In genomic region chr11:97968071-97968470, GRCh38 we compare ENCODE assay signal across 20 cellular contexts.
DNase-seq lines count a peak whose midpoint lies in the region; FAIRE-seq and TF ChIP-seq lines count a peak whose summit lies in the region.
"Had no signal": no experiment of that assay in that cellular context is flagged by ENCODE, and none has a peak within 500 bp of the region (broad histone marks: within the 10 kb centered on the region; RNA-seq: fewer than 3 reads in every experiment).

No MANE protein-coding gene starts in this region.

- peak overlapping the region; percentile 20 for H3K4me2 ChIP-seq in keratinocyte (ENCODE audit: control insufficient read depth, extremely low read depth, insufficient read depth, low read depth, low read length)
- H3K4me2 ChIP-seq: A549, GM23338 had no signal

- H3K4me3 Mint-ChIP-seq in HFFc6: no peak overlapping the region
- H3K4me3 Mint-ChIP-seq in activated T-helper 2 cell treated with anti-CD3 and anti-CD28 coated beads, Interferon-gamma antibody, Interleukin-2, Interleukin-4, amounts not matched to agents 10 μg/mL and 5 μg/mL and 100 μg/mL, durations not matched to agents 14 hours and 24 hours and 36 hours (ENCODE audit: low read depth): no peak overlapping the region
- H3K4me3 Mint-ChIP-seq: CD4-positive, alpha-beta memory T cell; GM23338; H9 had no signal

- no peaks in the 10 kb centered on the region for H4K20me1 ChIP-seq in keratinocyte (ENCODE audit: control insufficient read depth, extremely low read depth, insufficient read depth, low read length)

- H3K27me3 Mint-ChIP-seq in HFFc6 (ENCODE audit: insufficient read depth): no peaks in the 10 kb centered on the region
- no peaks in the 10 kb centered on the region for H3K27me3 Mint-ChIP-seq in activated T-helper 2 cell treated with anti-CD3 and anti-CD28 coated beads, Interferon-gamma antibody, Interleukin-2, Interleukin-4, amounts not matched to agents 10 μg/mL and 5 μg/mL and 100 μg/mL, durations not matched to agents 14 hours and 24 hours and 36 hours (ENCODE audit: low read depth)
- H3K27me3 Mint-ChIP-seq: CD4-positive, alpha-beta memory T cell had no signal

- H3K36me3 ChIP-seq in bronchial epithelial cell (ENCODE audit: control insufficient read depth, insufficient read depth, low read length) (no peaks in the 10 kb centered on the region), keratinocyte (ENCODE audit: control insufficient read depth in 2 of 2, extremely low read depth in 1 of 2, insufficient read depth in 2 of 2, low read length in 2 of 2) (no peaks in the 10 kb centered on the region)

- DNase-seq in D341Med (ENCODE audit: low spot score) (peak; percentile 23), HFFc6 (no peak), bronchial epithelial cell (ENCODE audit: low read depth) (peak; percentile 83), keratinocyte (ENCODE audit: low read depth, low spot score) (no peak), DMS79 treated with DMSO at 0.1 percent for 48 hours (lab: John Stamatoyannopoulos, UW) (no peak), HUDEP-2 (lab: John Stamatoyannopoulos, UW; ENCODE audit: unreplicated experiment in 76 of 76) (no peak)
- no peak for DNase-seq in activated T-helper 2 cell treated with anti-CD3 and anti-CD28 coated beads, Interferon-gamma antibody, Interleukin-2, Interleukin-4, amounts not matched to agents 10 μg/mL and 5 μg/mL and 100 μg/mL, durations not matched to agents 14 hours and 24 hours and 36 hours (ENCODE audit: low spot score)
- DNase-seq: 8988T; C1 segment of cervical spinal cord; Calu3; CD4-positive, alpha-beta memory T cell; COR-L47; DMS153; EL; GDM1; H9 had no signal

- intact Hi-C loops in activated T-helper 2 cell treated with anti-CD3 and anti-CD28 coated beads, Interferon-gamma antibody, Interleukin-2, Interleukin-4, amounts not matched to agents 10 μg/mL and 5 μg/mL and 100 μg/mL, durations not matched to agents 14 hours and 24 hours and 36 hours (cut with micrococcal nuclease): no loop called here

- no peaks in the 10 kb centered on the region for H3K79me2 ChIP-seq in keratinocyte (ENCODE audit: control insufficient read depth, insufficient read depth, low read length)

- H3K9ac ChIP-seq in keratinocyte (ENCODE audit: control insufficient read depth, extremely low read depth, insufficient read depth, low read length): no peak overlapping the region

- TF ChIP-seq CTCF in HFFc6 (IDR thresholded peaks at IDR 0.05) (no peak), bronchial epithelial cell (IDR thresholded peaks at IDR 0.05; ENCODE audit: insufficient read depth, low read length, severe bottlenecking) (no peak), keratinocyte (optimal IDR thresholded peaks at IDR 0.05 in 1 of 3, IDR thresholded peaks at IDR 0.05 in 1 of 3, conservative IDR thresholded peaks at IDR 0.05 in 1 of 3; ENCODE audit: extremely low read depth in 1 of 3, insufficient read depth in 2 of 3, low read length in 3 of 3) (no peak)

- H3K4me3 ChIP-seq in bronchial epithelial cell (ENCODE audit: low read depth, low read length): no peak overlapping the region
- H3K4me3 ChIP-seq in keratinocyte (ENCODE audit: control insufficient read depth in 2 of 3, extremely low read depth in 1 of 3, insufficient read depth in 2 of 3, low read depth in 1 of 3, low read length in 3 of 3): no peak overlapping the region
- H3K4me3 ChIP-seq: A549, GM12878, GM23338 had no signal

- FAIRE-seq in bronchial epithelial cell (lab: Jason Lieb, UNC): no peak
- FAIRE-seq in keratinocyte (lab: Jason Lieb, UNC): no peak
- FAIRE-seq: A549, GM12878, GM19239 had no signal

- no peaks in the 10 kb centered on the region for H3K9me3 ChIP-seq in keratinocyte (ENCODE audit: control insufficient read depth, low read depth, low read length)
- H3K9me3 ChIP-seq: A549 had no signal

- H3K4me1 ChIP-seq in keratinocyte (ENCODE audit: control insufficient read depth, extremely low read depth, insufficient read depth, low read length): peaks cover 29% of the 10 kb centered on the region
- H3K4me1 ChIP-seq: A549 had no signal

- peaks cover 17% of the 10 kb centered on the region for H3K36me3 Mint-ChIP-seq in HFFc6 (ENCODE audit: low read depth)
- H3K36me3 Mint-ChIP-seq in activated T-helper 2 cell treated with anti-CD3 and anti-CD28 coated beads, Interferon-gamma antibody, Interleukin-2, Interleukin-4, amounts not matched to agents 10 μg/mL and 5 μg/mL and 100 μg/mL, durations not matched to agents 14 hours and 24 hours and 36 hours (ENCODE audit: low read depth): no peaks in the 10 kb centered on the region
- H3K36me3 Mint-ChIP-seq: CD4-positive, alpha-beta memory T cell had no signal

- H3K9me3 Mint-ChIP-seq in HFFc6: no peaks in the 10 kb centered on the region
- H3K9me3 Mint-ChIP-seq in activated T-helper 2 cell treated with anti-CD3 and anti-CD28 coated beads, Interferon-gamma antibody, Interleukin-2, Interleukin-4, amounts not matched to agents 10 μg/mL and 5 μg/mL and 100 μg/mL, durations not matched to agents 14 hours and 24 hours and 36 hours: peaks cover 12% of the 10 kb centered on the region
- H3K9me3 Mint-ChIP-seq: GM23338, H9 had no signal

- peaks cover 59% of the 10 kb centered on the region for H3K4me1 Mint-ChIP-seq in HFFc6 (ENCODE audit: low read depth)
- no peaks in the 10 kb centered on the region for H3K4me1 Mint-ChIP-seq in activated T-helper 2 cell treated with anti-CD3 and anti-CD28 coated beads, Interferon-gamma antibody, Interleukin-2, Interleukin-4, amounts not matched to agents 10 μg/mL and 5 μg/mL and 100 μg/mL, durations not matched to agents 14 hours and 24 hours and 36 hours (ENCODE audit: low read depth)
- H3K4me1 Mint-ChIP-seq: CD4-positive, alpha-beta memory T cell had no signal

- peak overlapping the region; percentile 94; the same call in 1 of the 2 replicates for H3K27ac Mint-ChIP-seq in HFFc6
- no peak overlapping the region for H3K27ac Mint-ChIP-seq in activated T-helper 2 cell treated with anti-CD3 and anti-CD28 coated beads, Interferon-gamma antibody, Interleukin-2, Interleukin-4, amounts not matched to agents 10 μg/mL and 5 μg/mL and 100 μg/mL, durations not matched to agents 14 hours and 24 hours and 36 hours
- H3K27ac Mint-ChIP-seq: CD4-positive, alpha-beta memory T cell; GM23338; H9 had no signal

- H3K27me3 ChIP-seq in bronchial epithelial cell (ENCODE audit: control insufficient read depth, insufficient read depth, low read length) (no peaks in the 10 kb centered on the region), keratinocyte (ENCODE audit: control insufficient read depth, extremely low read depth, insufficient read depth, low read length) (no peaks in the 10 kb centered on the region)

- no peaks in the 10 kb centered on the region for H3K9me1 ChIP-seq in keratinocyte (ENCODE audit: control insufficient read depth, extremely low read depth, insufficient read depth, low read length)

- H2AFZ ChIP-seq in keratinocyte (ENCODE audit: control insufficient read depth, low read length): peak overlapping the region; percentile 43
- H2AFZ ChIP-seq: GM23338 had no signal

- dilution Hi-C loops in keratinocyte (cut with MboI; ENCODE audit: extremely low pct_ligation_motif_present, low sequenced_read_pairs): no loop called here

- H3K27ac ChIP-seq in keratinocyte (ENCODE audit: control insufficient read depth, insufficient read depth, low read length): peak overlapping the region; percentile 15
- H3K27ac ChIP-seq: A549 had no signal

Comparison
In these comparisons a context has a peak if more than half of its experiments do, and no peak if none do; other contexts are left out.
1. DNase-seq: peak in D341Med (single experiment) and bronchial epithelial cell (single experiment); none in HFFc6 (single experiment), keratinocyte (single experiment), DMS79 treated with DMSO at 0.1 percent for 48 hours (single experiment), HUDEP-2 (0 of 76) and activated T-helper 2 cell treated with anti-CD3 and anti-CD28 coated beads, Interferon-gamma antibody, Interleukin-2, Interleukin-4, amounts not matched to agents 10 μg/mL and 5 μg/mL and 100 μg/mL, durations not matched to agents 14 hours and 24 hours and 36 hours (single experiment).